In genomic region chr10:68109312-68109711, GRCh38 we compare ENCODE assay signal across 25 cellular contexts. TPM values are rescaled to one million over a fixed set of nuclear protein-coding genes. Genes with fewer than 3 reads are reported as not detected.
DNase-seq lines count a peak whose midpoint lies in the region; ATAC-seq and TF ChIP-seq lines count a peak whose summit lies in the region.
"Had no signal": no experiment of that assay in that cellular context is flagged by ENCODE, and none has a peak within 500 bp of the region (broad histone marks: within the 10 kb centered on the region; RNA-seq: fewer than 3 reads in every experiment).

TSS of gene MYPN (plus strand) at chr10:68109488. CDS start at chr10:68121439, 11,951 bp downstream.

- H4K20me1 ChIP-seq in osteoblast (ENCODE audit: insufficient read depth, low read length): no peaks in the 10 kb centered on the region

- ATAC-seq in Panc1 (peak; percentile 80), GM21825 (IDR thresholded peaks at IDR 0.05; ENCODE audit: unreplicated experiment) (no peak)
- ATAC-seq: activated CD8-positive, alpha-beta memory T cell treated with anti-CD3 and anti-CD28 coated beads, Interleukin-2, amount 10 ng/mL, durations not matched to agents 7 days and 5 days; sciatic nerve had no signal

- no peaks in the 10 kb centered on the region for H3K9me3 ChIP-seq in Panc1 (ENCODE audit: control insufficient read depth, insufficient read depth, low read depth, low read length)
- H3K9me3 ChIP-seq in osteoblast (ENCODE audit: low read depth, low read length): no peaks in the 10 kb centered on the region
- H3K9me3 ChIP-seq: ascending aorta had no signal

- H3K27me3 ChIP-seq in Panc1 (ENCODE audit: control insufficient read depth, insufficient read depth, low read length) (no peaks in the 10 kb centered on the region), osteoblast (ENCODE audit: insufficient read depth, low read length) (no peaks in the 10 kb centered on the region)
- H3K27me3 ChIP-seq: ascending aorta had no signal

- H3K4me3 ChIP-seq in AG04449 (ENCODE audit: low read depth, low read length) (peak within 1 kb of the TSS; percentile 50; the same call in 1 of the 2 replicates), Panc1 (ENCODE audit: low read depth in 2 of 2, low read length in 2 of 2) (peak within 1 kb of the TSS; percentile 57 to 65), osteoblast (ENCODE audit: insufficient read depth, low read length) (peak within 1 kb of the TSS; percentile 71)
- H3K4me3 ChIP-seq: ascending aorta, lung had no signal

- no TSS peak for BruUV-seq in Panc1 (replicated peaks; lab: Mats Ljungman, UMichigan)

- peaks cover 62% of the 10 kb centered on the region for H3K79me2 ChIP-seq in osteoblast (ENCODE audit: insufficient read depth, low read length)

- peak within 1 kb of the TSS; percentile 95 for H3K4me2 ChIP-seq in osteoblast (ENCODE audit: insufficient read depth, low read length)
- H3K4me2 ChIP-seq: KMS-11 had no signal

- in situ Hi-C loops in Panc1 (cut with HindIII; ENCODE audit: low pct_unique_long_range_greater_than_20kb, low sequenced_read_pairs): no loop called here

- no peak for DNase-seq in AG04449 (ENCODE audit: low read depth, low spot score)
- peak; percentile 91 for DNase-seq in Panc1 (ENCODE audit: low read depth, low spot score)
- no peak for DNase-seq in cardiac septum (ENCODE audit: low spot score)
- DNase-seq in osteoblast (ENCODE audit: insufficient read length, low spot score, missing footprints): no peak
- DNase-seq in activated CD4-positive, CD25-positive, alpha-beta regulatory T cell (lab: John Stamatoyannopoulos, UW): no peak
- DNase-seq in NCI-H1694 treated with DMSO at 0.1 percent for 48 hours (lab: John Stamatoyannopoulos, UW): no peak
- no peak for DNase-seq in cerebellar cortex (ENCODE audit: low spot score)
- DNase-seq: activated CD4-positive, alpha-beta T cell treated with anti-CD3 and anti-CD28 coated beads, Interleukin-2, amount 10 ng/mL, durations not matched to agents 7 days and 5 days; activated CD8-positive, alpha-beta memory T cell treated with anti-CD3 and anti-CD28 coated beads, Interleukin-2, amount 10 ng/mL, durations not matched to agents 7 days and 5 days; foreskin melanocyte; H9; NCI-H1092 treated with DMSO at 0.1 percent for 48 hours; NCI-H2029 treated with DMSO at 0.1 percent for 48 hours; NCI-H82; occipital lobe; SHP77; substantia nigra; T-helper 1 cell had no signal

- H3K27ac ChIP-seq in Panc1 (ENCODE audit: low read length) (peak within 1 kb of the TSS; percentile 100), osteoblast (ENCODE audit: low read depth, low read length) (peak within 1 kb of the TSS; percentile 10)
- H3K27ac ChIP-seq: ascending aorta, KMS-11 had no signal

- H3K4me1 ChIP-seq in Panc1 (ENCODE audit: control insufficient read depth, insufficient read depth, low read length) (peaks cover 55% of the 10 kb centered on the region), osteoblast (ENCODE audit: insufficient read depth, low read length) (peaks cover 45% of the 10 kb centered on the region)
- H3K4me1 ChIP-seq: ascending aorta had no signal

- intact Hi-C loops in Panc1 (cut with micrococcal nuclease; ENCODE audit: unreplicated experiment) (no loop called here), cardiac septum (cut with DNase I) (no loop called here)

- CTCF ChIA-PET in AG04449 (lab: Yijun Ruan, JAX): interaction anchor here (1.4 to 3.0 kb wide), 2 partner anchors 12 to 46 kb away, joined by 5 to 10 read pairs; no protein-coding TSS in a partner anchor
- CTCF ChIA-PET in Panc1 (lab: Charles Lee): no interaction called here

- H3K36me3 ChIP-seq in Panc1 (ENCODE audit: control insufficient read depth, insufficient read depth, low read length) (no peaks in the 10 kb centered on the region; the same call in 1 of the 2 replicates), osteoblast (ENCODE audit: insufficient read depth, low read length) (peaks cover 13% of the 10 kb centered on the region)
- H3K36me3 ChIP-seq: ascending aorta had no signal

- POLR2A ChIA-PET in AG04449 (lab: Yijun Ruan, JAX) (interaction anchor here (1.3 kb wide), 1 partner anchor 12 kb away, joined by 8 read pairs; no protein-coding TSS in a partner anchor), Panc1 (lab: Charles Lee) (interaction anchor here (0.6 to 1.2 kb wide), 3 partner anchors 9 to 42 kb away, joined by 3 to 6 read pairs (median 4); no protein-coding TSS in a partner anchor)

- H2AFZ ChIP-seq in osteoblast (ENCODE audit: low read length): no peak within 1 kb of the TSS

- TF ChIP-seq CTCF in AG04449 (IDR thresholded peaks at IDR 0.05; ENCODE audit: insufficient read depth, low read length, missing control alignments) (no peak), Panc1 (IDR thresholded peaks at IDR 0.05) (no peak), osteoblast (IDR thresholded peaks at IDR 0.05; ENCODE audit: extremely low read depth, low read depth, low read length) (no peak)

RNA-seq across cellular contexts. Expression of gene MYPN, which starts in this region (rescaled TPM):
- 39.1 TPM for total RNA-seq in Panc1 (2021; ENCODE audit: unreplicated experiment)
- polyA plus RNA-seq in Panc1 (2012; ENCODE audit: insufficient read length): 16.3 TPM
- 196 TPM for total RNA-seq in cardiac septum
- total RNA-seq in osteoblast: 1.5 and 1.8 TPM in 2 replicates
- total RNA-seq: activated CD4-positive, alpha-beta T cell treated with anti-CD3 and anti-CD28 coated beads, Interleukin-2, amount 10 ng/mL, durations not matched to agents 7 days and 5 days; activated CD8-positive, alpha-beta memory T cell treated with anti-CD3 and anti-CD28 coated beads, Interleukin-2, amount 10 ng/mL, durations not matched to agents 7 days and 5 days; activated T-helper 1 cell treated with anti-CD3 and anti-CD28 coated beads, Interleukin-12 subunit alpha, Interleukin-12 subunit beta, Interleukin-2, Interleukin-4 antibody, amounts not matched to agents 30 ng/mL and 10 ng/mL and 1 ng/mL, durations not matched to agents 14 hours and 24 hours and 36 hours; ascending aorta; H9; occipital lobe had no signal
- polyA plus RNA-seq: CD14-positive monocyte had no signal

Comparison
In these comparisons a context has a peak if more than half of its experiments do, and no peak if none do; other contexts are left out.
1. RNA of gene MYPN (total RNA-seq): 196 TPM in cardiac septum (single experiment) and 39.1 TPM in Panc1 (single experiment); 1.5 to 1.8 TPM in osteoblast; every median in the first group is over 10 times any median in the second.
2. Peak in every context shown above with its lines, with median percentiles within 50 percentile points of each other: H3K4me3 ChIP-seq.